ENCODE assay signal across 28 cellular contexts in the genomic region with DNA sequence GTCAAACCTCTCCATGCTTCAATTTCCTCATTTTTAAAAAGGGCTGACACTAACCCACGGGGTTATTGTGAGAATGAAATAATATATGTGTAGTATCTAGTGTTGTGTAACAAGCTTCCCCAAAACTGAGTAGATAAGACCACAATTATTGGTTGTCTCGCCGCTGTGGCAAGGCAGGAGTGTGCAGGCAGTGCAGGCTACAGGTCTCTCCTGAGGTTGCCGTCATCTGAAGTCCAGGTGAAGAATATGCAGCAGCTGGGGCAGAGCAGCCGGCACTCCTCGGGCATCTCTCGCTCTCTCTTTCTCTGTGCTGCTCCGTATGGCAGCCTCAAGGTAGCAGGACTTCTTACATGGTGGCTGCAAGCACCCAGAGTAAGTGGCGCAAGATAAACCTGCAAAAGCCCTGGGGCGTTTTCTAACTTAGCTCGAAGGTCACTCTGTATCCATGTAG. TPM values are rescaled to one million over a fixed set of nuclear protein-coding genes. Genes with fewer than 3 reads are reported as not detected.
DNase-seq lines count a peak whose midpoint lies in the region; ATAC-seq and TF ChIP-seq lines count a peak whose summit lies in the region.
"Had no signal": no experiment of that assay in that cellular context is flagged by ENCODE, and none has a peak within 500 bp of the region (broad histone marks: within the 10 kb centered on the region; RNA-seq: fewer than 3 reads in every experiment).

No MANE protein-coding gene starts in this region.

- H3K4me3 ChIP-seq in Caco-2 (ENCODE audit: low read depth, low read length) (peak overlapping the region; percentile 29), transverse colon (no peak overlapping the region)
- no peak overlapping the region for H3K4me3 ChIP-seq in naive thymus-derived CD4-positive, alpha-beta T cell (ENCODE audit: low read length)
- H3K4me3 ChIP-seq: coronary artery, gastrocnemius medialis, right lobe of liver, SJSA1, tibial artery had no signal

- CTCF ChIA-PET in Caco-2 (lab: Charles Lee): no interaction called here
- CTCF ChIA-PET in naive thymus-derived CD4-positive, alpha-beta T cell (lab: Charles Lee): interaction anchor here (1.3 kb wide), 1 partner anchor 67 kb away, joined by 4 read pairs; no protein-coding TSS in a partner anchor

- WGBS in transverse colon (ENCODE audit: low coverage in 1 of 2), 2 donors: 75 to 76% methylated on average over 4 to 11 of the region's 11 CpGs

- peak; percentile 63 for ATAC-seq in naive thymus-derived CD4-positive, alpha-beta T cell
- ATAC-seq: activated CD8-positive, alpha-beta memory T cell treated with anti-CD3 and anti-CD28 coated beads, Interleukin-2, amount 10 ng/mL, durations not matched to agents 7 days and 5 days; CD8-positive, alpha-beta T cell; gastrocnemius medialis; T-helper 17 cell had no signal

- H3K4me1 ChIP-seq in Caco-2: no peaks in the 10 kb centered on the region
- H3K4me1 ChIP-seq in naive thymus-derived CD4-positive, alpha-beta T cell (ENCODE audit: control insufficient read depth in 2 of 2, insufficient read depth in 2 of 2, low read length in 2 of 2): no peaks in the 10 kb centered on the region
- H3K4me1 ChIP-seq in transverse colon: no peaks in the 10 kb centered on the region
- H3K4me1 ChIP-seq: gastrocnemius medialis, SJSA1 had no signal

- H3K27me3 ChIP-seq in Caco-2 (replicated peaks; ENCODE audit: control insufficient read depth, insufficient read depth, low read length): no peaks in the 10 kb centered on the region
- no peaks in the 10 kb centered on the region for H3K27me3 ChIP-seq in naive thymus-derived CD4-positive, alpha-beta T cell (ENCODE audit: control insufficient read depth in 2 of 2, insufficient read depth in 2 of 2, low read length in 2 of 2)
- no peaks in the 10 kb centered on the region for H3K27me3 ChIP-seq in transverse colon
- H3K27me3 ChIP-seq: gastrocnemius medialis, right lobe of liver, SJSA1, tibial artery had no signal

- TF ChIP-seq EP300 in transverse colon (IDR thresholded peaks at IDR 0.05; ENCODE audit: low read depth): no peak

- BruUV-seq in Caco-2 (replicated peaks; lab: Mats Ljungman, UMichigan): no TSS peak

- H3K36me3 ChIP-seq in Caco-2 (ENCODE audit: control insufficient read depth, insufficient read depth, low read length): no peaks in the 10 kb centered on the region
- no peaks in the 10 kb centered on the region for H3K36me3 ChIP-seq in naive thymus-derived CD4-positive, alpha-beta T cell (ENCODE audit: control insufficient read depth in 2 of 3, insufficient read depth in 3 of 3, low read length in 3 of 3)
- H3K36me3 ChIP-seq in transverse colon: no peaks in the 10 kb centered on the region
- H3K36me3 ChIP-seq: gastrocnemius medialis, right lobe of liver, SJSA1, tibial artery had no signal

- peak overlapping the region; percentile 81 for H3K4me3 Mint-ChIP-seq in Caco-2 (ENCODE audit: unreplicated experiment)
- H3K4me3 Mint-ChIP-seq in naive thymus-derived CD4-positive, alpha-beta T cell: no peak overlapping the region
- H3K4me3 Mint-ChIP-seq: activated CD4-positive, alpha-beta T cell treated with anti-CD3 and anti-CD28 coated beads, Interleukin-2, amount 10 ng/mL, durations not matched to agents 7 days and 5 days; activated CD8-positive, alpha-beta memory T cell treated with anti-CD3 and anti-CD28 coated beads, Interleukin-2, amount 10 ng/mL, durations not matched to agents 7 days and 5 days; activated naive CD4-positive, alpha-beta T cell treated with anti-CD3 and anti-CD28 coated beads, Interleukin-2, amount 10 ng/mL, durations not matched to agents 7 days and 5 days; CD8-positive, alpha-beta T cell; endodermal cell; nephron; stimulated activated naive CD8-positive, alpha-beta T cell treated with anti-CD3 and anti-CD28 coated beads, Interleukin-15, Interleukin-2, amounts not matched to agents 100 ng/mL and 50 ng/mL, for 24 hours; T-helper 17 cell had no signal

- DNase-seq in Caco-2 (peak; percentile 67 to 77), MV-4-11 (lab: John Stamatoyannopoulos, UW) (peak; percentile 94), SKM-1 treated with dmso at 0.1 percent for 144 hours (lab: John Stamatoyannopoulos, UW; ENCODE audit: unreplicated experiment) (peak; percentile 63), transverse colon (no peak), SW 1271 (lab: John Stamatoyannopoulos, UW) (no peak)
- no peak for DNase-seq in naive thymus-derived CD4-positive, alpha-beta T cell
- no peak for DNase-seq in activated CD4-positive, alpha-beta T cell treated with anti-CD3 and anti-CD28 coated beads, Interleukin-2, amount 50 U/mL, for 48 hours
- DNase-seq in activated CD8-positive, alpha-beta memory T cell treated with anti-CD3 and anti-CD28 coated beads, Interleukin-2, amount 50 U/mL, for 48 hours: no peak
- DNase-seq: activated CD4-positive, alpha-beta T cell treated with anti-CD3 and anti-CD28 coated beads, Interleukin-2, amount 10 ng/mL, durations not matched to agents 7 days and 5 days; activated CD8-positive, alpha-beta memory T cell treated with anti-CD3 and anti-CD28 coated beads, Interleukin-2, amount 10 ng/mL, durations not matched to agents 7 days and 5 days; activated naive CD4-positive, alpha-beta T cell treated with anti-CD3 and anti-CD28 coated beads, Interleukin-2, amount 10 ng/mL, durations not matched to agents 7 days and 5 days; amniotic stem cell; CD8-positive, alpha-beta T cell; DMS153; endodermal cell; gastrocnemius medialis; hypothalamus; NCI-H1436; NCI-H2107; posterior cingulate gyrus; right lobe of liver; T-helper 17 cell; tibial artery had no signal

- no peaks in the 10 kb centered on the region for H3K9me3 ChIP-seq in Caco-2
- H3K9me3 ChIP-seq in naive thymus-derived CD4-positive, alpha-beta T cell (ENCODE audit: control insufficient read depth in 2 of 3, low read length in 3 of 3): no peaks in the 10 kb centered on the region
- no peaks in the 10 kb centered on the region for H3K9me3 ChIP-seq in transverse colon
- H3K9me3 ChIP-seq: gastrocnemius medialis, right lobe of liver, SJSA1, tibial artery had no signal

- no peak for TF ChIP-seq CTCF in Caco-2 (IDR thresholded peaks at IDR 0.05; ENCODE audit: insufficient read depth in 1 of 2, low read depth in 1 of 2, low read length in 1 of 2, severe bottlenecking in 1 of 2, unreplicated experiment in 1 of 2)
- no peak for TF ChIP-seq CTCF in transverse colon (IDR thresholded peaks at IDR 0.05)

- H3K27me3 Mint-ChIP-seq in Caco-2 (ENCODE audit: insufficient read depth, unreplicated experiment): no peaks in the 10 kb centered on the region
- peaks cover 0 to 19% (median 0%) of the 10 kb centered on the region in 5 donors for H3K27me3 Mint-ChIP-seq in naive thymus-derived CD4-positive, alpha-beta T cell
- H3K27me3 Mint-ChIP-seq: activated CD4-positive, alpha-beta T cell treated with anti-CD3 and anti-CD28 coated beads, Interleukin-2, amount 10 ng/mL, durations not matched to agents 7 days and 5 days; activated CD8-positive, alpha-beta memory T cell treated with anti-CD3 and anti-CD28 coated beads, Interleukin-2, amount 10 ng/mL, durations not matched to agents 7 days and 5 days; stimulated activated naive CD8-positive, alpha-beta T cell treated with anti-CD3 and anti-CD28 coated beads, Interleukin-15, Interleukin-2, amounts not matched to agents 100 ng/mL and 50 ng/mL, for 24 hours; T-helper 17 cell had no signal

- no peak for TF ChIP-seq POLR2A in transverse colon (IDR thresholded peaks at IDR 0.05)

- H3K9me3 Mint-ChIP-seq in Caco-2 (ENCODE audit: unreplicated experiment): no peaks in the 10 kb centered on the region
- no peaks in the 10 kb centered on the region for H3K9me3 Mint-ChIP-seq in naive thymus-derived CD4-positive, alpha-beta T cell
- H3K9me3 Mint-ChIP-seq: activated CD4-positive, alpha-beta T cell treated with anti-CD3 and anti-CD28 coated beads, Interleukin-2, amount 10 ng/mL, durations not matched to agents 7 days and 5 days; activated naive CD4-positive, alpha-beta T cell treated with anti-CD3 and anti-CD28 coated beads, Interleukin-2, amount 10 ng/mL, durations not matched to agents 7 days and 5 days; CD8-positive, alpha-beta T cell; nephron; stimulated activated naive CD8-positive, alpha-beta T cell treated with anti-CD3 and anti-CD28 coated beads, Interleukin-15, Interleukin-2, amounts not matched to agents 100 ng/mL and 50 ng/mL, for 24 hours had no signal

- H3K27ac ChIP-seq in naive thymus-derived CD4-positive, alpha-beta T cell (ENCODE audit: low read depth, low read length): no peak overlapping the region
- H3K27ac ChIP-seq in transverse colon: no peak overlapping the region
- H3K27ac ChIP-seq: coronary artery, gastrocnemius medialis, right lobe of liver, SJSA1, tibial artery, VCaP had no signal

- in situ Hi-C loops in transverse colon (cut with MboI; ENCODE audit: low pct_ligation_motif_present in 1 of 4, low pct_unique_long_range_greater_than_20kb in 1 of 4, low sequenced_read_pairs in 3 of 4): no loop called here

- POLR2A ChIA-PET in Caco-2 (lab: Charles Lee): no interaction called here
- POLR2A ChIA-PET in naive thymus-derived CD4-positive, alpha-beta T cell (lab: Charles Lee): no interaction called here

- H3K36me3 Mint-ChIP-seq in Caco-2 (ENCODE audit: insufficient read depth, unreplicated experiment): peaks cover 8% of the 10 kb centered on the region
- H3K36me3 Mint-ChIP-seq in naive thymus-derived CD4-positive, alpha-beta T cell: peaks cover 0 to 3% (median 0%) of the 10 kb centered on the region in 5 donors
- H3K36me3 Mint-ChIP-seq: activated CD8-positive, alpha-beta memory T cell treated with anti-CD3 and anti-CD28 coated beads, Interleukin-2, amount 10 ng/mL, durations not matched to agents 7 days and 5 days; activated naive CD4-positive, alpha-beta T cell treated with anti-CD3 and anti-CD28 coated beads, Interleukin-2, amount 10 ng/mL, durations not matched to agents 7 days and 5 days; CD8-positive, alpha-beta T cell had no signal

- H3K27ac Mint-ChIP-seq in Caco-2 (ENCODE audit: unreplicated experiment): peak overlapping the region; percentile 42
- H3K27ac Mint-ChIP-seq in naive thymus-derived CD4-positive, alpha-beta T cell: no peak overlapping the region
- H3K27ac Mint-ChIP-seq: activated CD4-positive, alpha-beta T cell treated with anti-CD3 and anti-CD28 coated beads, Interleukin-2, amount 10 ng/mL, durations not matched to agents 7 days and 5 days; activated CD8-positive, alpha-beta memory T cell treated with anti-CD3 and anti-CD28 coated beads, Interleukin-2, amount 10 ng/mL, durations not matched to agents 7 days and 5 days; activated naive CD4-positive, alpha-beta T cell treated with anti-CD3 and anti-CD28 coated beads, Interleukin-2, amount 10 ng/mL, durations not matched to agents 7 days and 5 days; CD8-positive, alpha-beta T cell; endodermal cell; nephron; stimulated activated naive CD8-positive, alpha-beta T cell treated with anti-CD3 and anti-CD28 coated beads, Interleukin-15, Interleukin-2, amounts not matched to agents 100 ng/mL and 50 ng/mL, for 24 hours; T-helper 17 cell had no signal

- intact Hi-C loops in Caco-2 (cut with micrococcal nuclease; ENCODE audit: unreplicated experiment): loop anchor here (2.0 kb wide), 1 partner anchor 26 kb away; no protein-coding TSS in a partner anchor
- intact Hi-C loops in naive thymus-derived CD4-positive, alpha-beta T cell (cut with micrococcal nuclease): no loop called here
- intact Hi-C loops in transverse colon (cut with DNase I; ENCODE audit: low total_unique reads): no loop called here

- peaks cover 11% of the 10 kb centered on the region for H3K4me1 Mint-ChIP-seq in Caco-2 (ENCODE audit: low read depth, unreplicated experiment)
- H3K4me1 Mint-ChIP-seq in naive thymus-derived CD4-positive, alpha-beta T cell: no peaks in the 10 kb centered on the region
- H3K4me1 Mint-ChIP-seq: activated CD4-positive, alpha-beta T cell treated with anti-CD3 and anti-CD28 coated beads, Interleukin-2, amount 10 ng/mL, durations not matched to agents 7 days and 5 days; activated CD8-positive, alpha-beta memory T cell treated with anti-CD3 and anti-CD28 coated beads, Interleukin-2, amount 10 ng/mL, durations not matched to agents 7 days and 5 days; activated naive CD4-positive, alpha-beta T cell treated with anti-CD3 and anti-CD28 coated beads, Interleukin-2, amount 10 ng/mL, durations not matched to agents 7 days and 5 days; endodermal cell; nephron; T-helper 17 cell had no signal

RNA-seq across cellular contexts. Expression of gene RAB33B, which starts 31.0 kb away (rescaled TPM):
- 8.8 and 10.1 TPM in 2 replicates for total RNA-seq in Caco-2 (2022)
- 10 to 100 TPM in 4 of 5 experiments, 1 to 10 TPM in 1; 5.7 to 18.1 (median 17.1) TPM for total RNA-seq in naive thymus-derived CD4-positive, alpha-beta T cell
- polyA plus RNA-seq in naive thymus-derived CD4-positive, alpha-beta T cell: 10 to 100 TPM in 1 of 2 donors, 1 to 10 TPM in 1; 5.8 to 12.0 TPM
- total RNA-seq in transverse colon: 1 to 10 TPM; 6.8 to 8.1 (median 7.1) TPM

Comparison
In these comparisons a context has a peak if more than half of its experiments do, and no peak if none do; other contexts are left out.
1. DNase-seq: peak in Caco-2 (2 of 2), MV-4-11 (single experiment) and SKM-1 treated with dmso at 0.1 percent for 144 hours (single experiment); none in naive thymus-derived CD4-positive, alpha-beta T cell (0 of 9), activated CD4-positive, alpha-beta T cell treated with anti-CD3 and anti-CD28 coated beads, Interleukin-2, amount 50 U/mL, for 48 hours (0 of 2), activated CD8-positive, alpha-beta memory T cell treated with anti-CD3 and anti-CD28 coated beads, Interleukin-2, amount 50 U/mL, for 48 hours (single experiment), transverse colon (single experiment) and SW 1271 (0 of 2).